Comparison of ENCODE assay signal across 1 cellular context in genomic region chr15:84928843-84929168, GRCh38.
A peak's percentile ranks its signal among the peaks of the same experiment; 100 is the strongest.
TF ChIP-seq lines count a peak whose summit lies in the region.

No MANE protein-coding gene starts in this region.

TF ChIP-seq in HepG2, 621 proteins besides CTCF, POLR2A, EP300 and RAD21:
- TF ChIP-seq PHF5A (CRISPR knock-in tag; IDR thresholded peaks at IDR 0.05; ENCODE audit: low read depth, unreplicated experiment) (no peak), RARA (CRISPR knock-in tag; IDR thresholded peaks at IDR 0.05) (peak; percentile 65; the same call in 1 of the 2 replicates)
